In genomic region chr16:57401943-57402640, GRCh38 we compare ENCODE assay signal across 19 cellular contexts. TPM values are rescaled to one million over a fixed set of nuclear protein-coding genes. Genes with fewer than 3 reads are reported as not detected.
"Had no signal": no experiment of that assay in that cellular context is flagged by ENCODE, and none has a peak within 500 bp of the region (broad histone marks: within the 10 kb centered on the region; RNA-seq: fewer than 3 reads in every experiment).

No MANE protein-coding gene starts in this region.

- H3K9me3 Mint-ChIP-seq: activated naive CD4-positive, alpha-beta T cell treated with anti-CD3 and anti-CD28 coated beads, Interleukin-2, amount 10 ng/mL, durations not matched to agents 7 days and 5 days; activated T-helper 2 cell treated with anti-CD3 and anti-CD28 coated beads, Interferon-gamma antibody, Interleukin-2, Interleukin-4, amounts not matched to agents 10 μg/mL and 5 μg/mL and 100 μg/mL, durations not matched to agents 14 hours and 24 hours and 36 hours; mesothelial cell of epicardium; neural progenitor cell had no signal

- H3K27ac Mint-ChIP-seq: activated CD8-positive, alpha-beta memory T cell treated with anti-CD3 and anti-CD28 coated beads, Interleukin-2, amount 10 ng/mL, durations not matched to agents 7 days and 5 days; activated naive CD4-positive, alpha-beta T cell treated with anti-CD3 and anti-CD28 coated beads, Interleukin-2, amount 10 ng/mL, durations not matched to agents 7 days and 5 days; activated T-helper 2 cell treated with anti-CD3 and anti-CD28 coated beads, Interferon-gamma antibody, Interleukin-2, Interleukin-4, amounts not matched to agents 10 μg/mL and 5 μg/mL and 100 μg/mL, durations not matched to agents 14 hours and 24 hours and 36 hours; mesothelial cell of epicardium; neural progenitor cell had no signal

- H3K4me3 Mint-ChIP-seq: activated CD8-positive, alpha-beta memory T cell treated with anti-CD3 and anti-CD28 coated beads, Interleukin-2, amount 10 ng/mL, durations not matched to agents 7 days and 5 days; activated naive CD4-positive, alpha-beta T cell treated with anti-CD3 and anti-CD28 coated beads, Interleukin-2, amount 10 ng/mL, durations not matched to agents 7 days and 5 days; mesothelial cell of epicardium; neural progenitor cell had no signal

- H3K4me1 Mint-ChIP-seq: activated CD8-positive, alpha-beta memory T cell treated with anti-CD3 and anti-CD28 coated beads, Interleukin-2, amount 10 ng/mL, durations not matched to agents 7 days and 5 days; activated naive CD4-positive, alpha-beta T cell treated with anti-CD3 and anti-CD28 coated beads, Interleukin-2, amount 10 ng/mL, durations not matched to agents 7 days and 5 days; mesothelial cell of epicardium; neural progenitor cell had no signal

- H3K36me3 Mint-ChIP-seq: activated CD8-positive, alpha-beta memory T cell treated with anti-CD3 and anti-CD28 coated beads, Interleukin-2, amount 10 ng/mL, durations not matched to agents 7 days and 5 days; activated naive CD4-positive, alpha-beta T cell treated with anti-CD3 and anti-CD28 coated beads, Interleukin-2, amount 10 ng/mL, durations not matched to agents 7 days and 5 days; mesothelial cell of epicardium; neural progenitor cell had no signal

- ATAC-seq: activated CD8-positive, alpha-beta memory T cell treated with anti-CD3 and anti-CD28 coated beads, Interleukin-2, amount 10 ng/mL, durations not matched to agents 7 days and 5 days; gastrocnemius medialis; heart left ventricle; sciatic nerve had no signal

- DNase-seq: activated CD4-positive, alpha-beta T cell treated with anti-CD3 and anti-CD28 coated beads for 1 hour; activated CD4-positive, alpha-beta T cell treated with anti-CD3 and anti-CD28 coated beads, Interleukin-2, amount 50 U/mL, for 48 hours; activated CD8-positive, alpha-beta memory T cell treated with anti-CD3 and anti-CD28 coated beads, Interleukin-2, amount 10 ng/mL, durations not matched to agents 7 days and 5 days; activated naive CD4-positive, alpha-beta T cell treated with anti-CD3 and anti-CD28 coated beads, Interleukin-2, amount 10 ng/mL, durations not matched to agents 7 days and 5 days; activated T-cell treated with anti-CD3 and anti-CD28 coated beads, Interleukin-2, amount 50 U/mL, for 1 hour; adrenal gland; gastrocnemius medialis; heart left ventricle had no signal

RNA-seq across cellular contexts. Expression of gene CCL17, which starts 2.5 kb away (rescaled TPM):
- total RNA-seq: adrenal gland, chondrocyte, dermis microvascular lymphatic vessel endothelial cell, epithelial cell of proximal tubule, gastrocnemius medialis, mesothelial cell of epicardium, osteocyte, sciatic nerve, thoracic aorta had no signal

RNA-seq across cellular contexts. Expression of gene CX3CL1, which starts 29.8 kb away (rescaled TPM):
- total RNA-seq: activated CD8-positive, alpha-beta memory T cell treated with anti-CD3 and anti-CD28 coated beads, Interleukin-2, amount 10 ng/mL, durations not matched to agents 7 days and 5 days; activated T-helper 2 cell treated with anti-CD3 and anti-CD28 coated beads, Interferon-gamma antibody, Interleukin-2, Interleukin-4, amounts not matched to agents 10 μg/mL and 5 μg/mL and 100 μg/mL, durations not matched to agents 14 hours and 24 hours and 36 hours; T-helper 1 cell treated with Interleukin-12 subunit alpha and Interleukin-12 subunit beta and Interleukin-4 antibody, amounts not matched to agents 30 ng/mL and 1 ng/mL, for 36 hours had no signal

RNA-seq across cellular contexts. Expression of gene CCL22, which starts 43.5 kb away (rescaled TPM):
- total RNA-seq: chondrocyte, dermis microvascular lymphatic vessel endothelial cell, epithelial cell of proximal tubule, gastrocnemius medialis, mesothelial cell of epicardium, osteocyte, thoracic aorta, ureter had no signal
